1 cellular context compared by ENCODE assay signal in genomic region chr19:47703301-47703700, GRCh38.
TF ChIP-seq lines count a peak whose summit lies in the region.

No MANE protein-coding gene starts in this region.

TF ChIP-seq in GM23338, 12 proteins besides CTCF, POLR2A, EP300 and RAD21 (continued from another document):
- TF ChIP-seq ZNF462 (CRISPR knock-in tag; IDR thresholded peaks at IDR 0.05) (no peak), ZNF331 (CRISPR knock-in tag; IDR thresholded peaks at IDR 0.05; ENCODE audit: low read depth) (no peak), POLR2AphosphoS5 (IDR thresholded peaks at IDR 0.05; ENCODE audit: low read depth) (no peak), NANOG (IDR thresholded peaks at IDR 0.05; ENCODE audit: borderline replicate concordance) (no peak), ETS1 (IDR thresholded peaks at IDR 0.05) (no peak), EZH2phosphoT487 (IDR thresholded peaks at IDR 0.05; ENCODE audit: unreplicated experiment) (no peak)
